1 cellular context compared by ENCODE assay signal in the genomic region with DNA sequence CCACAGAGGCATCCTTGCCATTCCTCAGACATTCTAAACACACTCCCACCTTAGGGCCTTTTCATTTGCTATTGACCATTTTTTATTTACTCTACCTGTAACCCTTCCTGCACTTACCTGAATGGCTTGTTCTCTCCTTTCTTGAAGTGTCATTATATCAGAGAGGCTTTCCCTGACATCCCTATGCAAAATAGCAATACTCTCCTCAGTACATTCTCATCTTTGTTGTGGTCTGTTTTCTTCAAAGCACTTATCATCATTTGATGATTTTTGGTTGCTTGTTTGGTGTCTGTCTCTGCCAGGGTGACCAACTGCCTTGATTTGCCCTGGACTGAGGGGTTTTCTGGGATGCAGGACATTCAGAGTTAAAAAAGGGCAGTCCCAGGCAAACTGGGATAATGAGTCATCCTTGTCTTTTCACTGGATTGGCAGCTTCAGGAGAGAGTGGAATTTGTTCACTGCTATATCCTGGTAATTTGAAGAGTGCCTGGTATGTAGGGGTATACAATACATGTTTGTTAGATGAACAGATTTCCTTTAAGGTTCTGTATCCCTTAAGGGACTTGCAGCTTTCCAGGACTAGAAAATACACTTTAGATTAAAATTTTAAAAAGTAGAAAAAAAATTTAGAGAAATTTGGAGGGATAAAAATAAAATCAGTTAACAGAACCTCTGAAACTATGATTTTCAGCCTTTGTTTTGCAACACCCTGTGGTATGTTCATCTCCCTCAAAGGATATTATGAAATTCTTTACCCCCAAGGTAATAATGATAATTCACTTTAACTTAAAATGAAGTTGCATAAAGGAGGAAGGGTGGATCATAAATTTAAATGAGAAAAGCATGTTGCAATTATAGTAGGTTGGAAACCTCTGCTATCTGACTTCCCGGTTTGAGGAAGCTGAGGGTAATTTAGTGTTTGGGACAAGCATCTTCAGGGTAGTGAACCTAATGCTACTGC.
TF ChIP-seq lines count a peak whose summit lies in the region.

No MANE protein-coding gene starts in this region.

TF ChIP-seq in GM23338, 12 proteins besides CTCF, POLR2A, EP300 and RAD21 (continued from another document):
- TF ChIP-seq ZNF462 (CRISPR knock-in tag; IDR thresholded peaks at IDR 0.05) (no peak), EZH2phosphoT487 (IDR thresholded peaks at IDR 0.05; ENCODE audit: unreplicated experiment) (no peak), STAT1 (IDR thresholded peaks at IDR 0.05; ENCODE audit: unreplicated experiment) (no peak), NANOG (IDR thresholded peaks at IDR 0.05; ENCODE audit: borderline replicate concordance) (no peak), ZNF114 (CRISPR knock-in tag; IDR thresholded peaks at IDR 0.05) (no peak)
- TF ChIP-seq, protein P1, sequence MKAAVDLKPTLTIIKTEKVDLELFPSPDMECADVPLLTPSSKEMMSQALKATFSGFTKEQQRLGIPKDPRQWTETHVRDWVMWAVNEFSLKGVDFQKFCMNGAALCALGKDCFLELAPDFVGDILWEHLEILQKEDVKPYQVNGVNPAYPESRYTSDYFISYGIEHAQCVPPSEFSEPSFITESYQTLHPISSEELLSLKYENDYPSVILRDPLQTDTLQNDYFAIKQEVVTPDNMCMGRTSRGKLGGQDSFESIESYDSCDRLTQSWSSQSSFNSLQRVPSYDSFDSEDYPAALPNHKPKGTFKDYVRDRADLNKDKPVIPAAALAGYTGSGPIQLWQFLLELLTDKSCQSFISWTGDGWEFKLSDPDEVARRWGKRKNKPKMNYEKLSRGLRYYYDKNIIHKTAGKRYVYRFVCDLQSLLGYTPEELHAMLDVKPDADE (IDR thresholded peaks at IDR 0.05), result no peak
